ENCODE assay signal across 1 cellular context in genomic region chr21:33642896-33643657, GRCh38.
TF ChIP-seq lines count a peak whose summit lies in the region.

No MANE protein-coding gene starts in this region.

TF ChIP-seq in endothelial cell of umbilical vein, 7 proteins besides CTCF, POLR2A, EP300 and RAD21:
- TF ChIP-seq POLR2AphosphoS5 (IDR thresholded peaks at IDR 0.05; ENCODE audit: insufficient read depth, low read depth, low read length), result no peak
- TF ChIP-seq JUN (IDR thresholded peaks at IDR 0.05; ENCODE audit: borderline replicate concordance, insufficient read depth, insufficient read length, low read depth), result no peak
- TF ChIP-seq EZH2 (IDR thresholded peaks at IDR 0.05; ENCODE audit: borderline replicate concordance, low read depth, low read length, severe bottlenecking), result no peak
- TF ChIP-seq GATA2 (IDR thresholded peaks at IDR 0.05; ENCODE audit: insufficient read depth, insufficient read length, low read depth, low read length), result no peak
- TF ChIP-seq FOS (IDR thresholded peaks at IDR 0.05; ENCODE audit: borderline replicate concordance, insufficient read depth, low read length), result no peak
- TF ChIP-seq MAX (IDR thresholded peaks at IDR 0.05; ENCODE audit: insufficient read depth, insufficient read length), result no peak
- TF ChIP-seq MYC (IDR thresholded peaks at IDR 0.05; ENCODE audit: low read depth, low read length), result no peak
